Comparison of ENCODE assay signal across 11 cellular contexts in the genomic region with DNA sequence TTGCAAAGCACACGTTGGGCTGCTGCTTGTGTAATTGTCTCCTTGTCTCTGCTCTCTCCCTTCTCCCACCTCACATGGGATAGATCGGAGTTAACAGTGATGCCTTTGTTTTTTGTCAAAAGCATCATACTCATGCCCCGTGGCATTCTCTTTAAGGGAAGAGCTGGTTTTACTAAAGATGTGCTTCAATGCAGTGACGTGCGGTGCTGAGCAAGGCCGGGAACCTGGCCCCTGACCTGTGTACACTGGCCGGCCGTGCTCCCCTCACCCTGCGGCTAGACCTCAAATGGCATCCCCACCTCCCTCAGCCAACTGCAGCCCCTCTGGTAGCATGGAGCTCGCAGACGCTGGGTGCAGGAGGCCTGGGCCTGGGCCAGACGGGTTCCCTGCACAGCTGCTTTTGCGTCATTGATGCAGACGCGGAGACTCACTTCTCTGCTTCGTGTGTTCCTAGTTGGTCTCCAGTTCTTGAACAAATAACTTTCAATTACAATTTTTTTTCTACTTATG. TPM values are rescaled to one million over a fixed set of nuclear protein-coding genes. Genes with fewer than 3 reads are reported as not detected.
A peak's percentile ranks its signal among the peaks of the same experiment; 100 is the strongest.
DNase-seq lines count a peak whose midpoint lies in the region; ATAC-seq and TF ChIP-seq lines count a peak whose summit lies in the region.
"Had no signal": no experiment of that assay in that cellular context is flagged by ENCODE, and none has a peak within 500 bp of the region (broad histone marks: within the 10 kb centered on the region; RNA-seq: fewer than 3 reads in every experiment).

No MANE protein-coding gene starts in this region.

- peaks cover 14 to 74% (median 37%) of the 10 kb centered on the region in 4 donors for H3K4me1 Mint-ChIP-seq in CD4-positive, CD25-positive, alpha-beta regulatory T cell
- peaks cover 19% of the 10 kb centered on the region for H3K4me1 Mint-ChIP-seq in endodermal cell

- H3K79me2 ChIP-seq in osteoblast (ENCODE audit: insufficient read depth, low read length) = peaks cover 83% of the 10 kb centered on the region

- no peaks in the 10 kb centered on the region for H3K27me3 ChIP-seq in CD4-positive, CD25-positive, alpha-beta regulatory T cell (ENCODE audit: control insufficient read depth, insufficient read depth, low read length)
- H3K27me3 ChIP-seq in endodermal cell (ENCODE audit: control insufficient read depth, insufficient read depth, low read length, poor library complexity, severe bottlenecking) (no peaks in the 10 kb centered on the region), osteoblast (ENCODE audit: insufficient read depth, low read length) (no peaks in the 10 kb centered on the region)

- H3K4me2 ChIP-seq in osteoblast (ENCODE audit: insufficient read depth, low read length) = no peak overlapping the region
- H3K4me2 ChIP-seq: SK-N-SH had no signal

- no peak overlapping the region for H3K4me3 ChIP-seq in CD4-positive, CD25-positive, alpha-beta regulatory T cell (ENCODE audit: low read depth, low read length)
- H3K4me3 ChIP-seq in endodermal cell (ENCODE audit: low read length) (peak overlapping the region; percentile 35), osteoblast (ENCODE audit: insufficient read depth, low read length) (no peak overlapping the region)
- H3K4me3 ChIP-seq: thoracic aorta had no signal

- H3K27ac ChIP-seq in CD4-positive, CD25-positive, alpha-beta regulatory T cell (ENCODE audit: insufficient read depth, low read length, poor library complexity, severe bottlenecking) = peak overlapping the region; percentile 60
- H3K27ac ChIP-seq in endodermal cell (ENCODE audit: low read depth, low read length) = no peak overlapping the region
- H3K27ac ChIP-seq in osteoblast (ENCODE audit: low read depth, low read length) = no peak overlapping the region
- H3K27ac ChIP-seq: C4-2B, thoracic aorta had no signal

- TF ChIP-seq CTCF in endodermal cell (conservative IDR thresholded peaks at IDR 0.05) (no peak), osteoblast (IDR thresholded peaks at IDR 0.05; ENCODE audit: extremely low read depth, low read depth, low read length) (no peak)

- peak overlapping the region; percentile 71 for H3K9ac ChIP-seq in endodermal cell (ENCODE audit: extremely low read depth, low read length, poor library complexity, severe bottlenecking)
- H3K9ac ChIP-seq: SK-N-SH had no signal

- no peak overlapping the region for H2AFZ ChIP-seq in osteoblast (ENCODE audit: low read length)

- H3K36me3 ChIP-seq in CD4-positive, CD25-positive, alpha-beta regulatory T cell (ENCODE audit: control insufficient read depth, insufficient read depth, low read length) = peaks cover 11% of the 10 kb centered on the region
- H3K36me3 ChIP-seq in endodermal cell (ENCODE audit: control insufficient read depth, insufficient read depth, low read length) (peaks cover 15% of the 10 kb centered on the region), osteoblast (ENCODE audit: insufficient read depth, low read length) (peaks cover 3% of the 10 kb centered on the region)
- H3K36me3 ChIP-seq: thoracic aorta had no signal

- no peak for ATAC-seq in CD4-positive, CD25-positive, alpha-beta regulatory T cell (ENCODE audit: low read depth in 2 of 2)
- no peak for ATAC-seq in GM19035 (IDR thresholded peaks at IDR 0.05; ENCODE audit: unreplicated experiment)

- no peaks in the 10 kb centered on the region for H3K9me3 ChIP-seq in CD4-positive, CD25-positive, alpha-beta regulatory T cell (ENCODE audit: control insufficient read depth in 2 of 2, low read length in 2 of 2)
- H3K9me3 ChIP-seq in endodermal cell (ENCODE audit: control insufficient read depth, low read length) (peaks cover 2% of the 10 kb centered on the region), osteoblast (ENCODE audit: low read depth, low read length) (no peaks in the 10 kb centered on the region)
- H3K9me3 ChIP-seq: SK-N-SH, thoracic aorta had no signal

- H3K4me3 Mint-ChIP-seq in CD4-positive, CD25-positive, alpha-beta regulatory T cell = peak overlapping the region in 3 of 4 donors; percentile 50 to 54 (median 53)
- H3K4me3 Mint-ChIP-seq in endodermal cell = peak overlapping the region; percentile 28

- peak overlapping the region in 2 of 3 donors; percentile 72 to 86 for H3K27ac Mint-ChIP-seq in CD4-positive, CD25-positive, alpha-beta regulatory T cell
- peak overlapping the region; percentile 89 for H3K27ac Mint-ChIP-seq in endodermal cell

- peaks cover 14% of the 10 kb centered on the region for H3K36me3 Mint-ChIP-seq in CD4-positive, CD25-positive, alpha-beta regulatory T cell
- peaks cover 12% of the 10 kb centered on the region for H3K36me3 Mint-ChIP-seq in endodermal cell (ENCODE audit: low read depth)

- H3K4me1 ChIP-seq in CD4-positive, CD25-positive, alpha-beta regulatory T cell (ENCODE audit: control insufficient read depth, insufficient read depth, low read length, poor library complexity, severe bottlenecking) = peaks cover 43% of the 10 kb centered on the region
- H3K4me1 ChIP-seq in endodermal cell (ENCODE audit: control insufficient read depth, insufficient read depth, low read length) = peaks cover 6% of the 10 kb centered on the region
- peaks cover 9% of the 10 kb centered on the region for H3K4me1 ChIP-seq in osteoblast (ENCODE audit: insufficient read depth, low read length)

- H4K20me1 ChIP-seq in osteoblast (ENCODE audit: insufficient read depth, low read length) = peaks cover 53% of the 10 kb centered on the region

- H3K9me3 Mint-ChIP-seq in CD4-positive, CD25-positive, alpha-beta regulatory T cell = no peaks in the 10 kb centered on the region
- no peaks in the 10 kb centered on the region for H3K9me3 Mint-ChIP-seq in endodermal cell

- no peaks in the 10 kb centered on the region for H3K27me3 Mint-ChIP-seq in CD4-positive, CD25-positive, alpha-beta regulatory T cell
- H3K27me3 Mint-ChIP-seq in endodermal cell (ENCODE audit: insufficient read depth) = no peaks in the 10 kb centered on the region

- 90 to 91% methylated on average over 13 to 16 of the region's 16 CpGs for WGBS in endodermal cell (ENCODE audit: insufficient coverage in 1 of 2, insufficient read length in 1 of 2), 2 experiments

- no peak for DNase-seq in CD4-positive, CD25-positive, alpha-beta regulatory T cell
- DNase-seq in NCI-H1694 treated with DMSO at 0.1 percent for 48 hours (lab: John Stamatoyannopoulos, UW) (peak; percentile 9), endodermal cell (no peak), osteoblast (ENCODE audit: insufficient read length, low spot score, missing footprints) (peak; percentile 63), DMS 273 (lab: John Stamatoyannopoulos, UW; ENCODE audit: unreplicated experiment) (no peak), SHP77 treated with DMSO at 0.1 percent for 48 hours (lab: John Stamatoyannopoulos, UW) (no peak), NCI-H510A (lab: John Stamatoyannopoulos, UW) (no peak)
- DNase-seq: SK-N-SH had no signal

RNA-seq across cellular contexts. Expression of gene AGPAT3, which starts 19.9 kb away (rescaled TPM):
- total RNA-seq in CD4-positive, CD25-positive, alpha-beta regulatory T cell = 67.8 TPM
- 10 to 100 TPM; 13.3 to 19.8 (median 17.4) TPM for polyA plus RNA-seq in CD4-positive, CD25-positive, alpha-beta regulatory T cell
- total RNA-seq in endodermal cell (10 to 100 TPM; 44.0 to 74.4 TPM), osteoblast (37.4 and 47.4 TPM in 2 replicates)
- 22.2 TPM for polyA plus RNA-seq in endodermal cell (2013, experiment 1 of 2)
- polyA plus RNA-seq in endodermal cell (2013, experiment 2 of 2) = 21.4 TPM

Comparison
In these comparisons a context has a peak if more than half of its experiments do, and no peak if none do; other contexts are left out.
1. DNase-seq: peak in NCI-H1694 treated with DMSO at 0.1 percent for 48 hours (single experiment) and osteoblast (single experiment); none in CD4-positive, CD25-positive, alpha-beta regulatory T cell (0 of 3), endodermal cell (single experiment), DMS 273 (single experiment), SHP77 treated with DMSO at 0.1 percent for 48 hours (single experiment) and NCI-H510A (single experiment).